ENCODE assay signal across 11 cellular contexts in genomic region chr5:66959668-66960067, GRCh38.
A peak's percentile ranks its signal among the peaks of the same experiment; 100 is the strongest.
DNase-seq lines count a peak whose midpoint lies in the region; ATAC-seq and TF ChIP-seq lines count a peak whose summit lies in the region.
"Had no signal": no experiment of that assay in that cellular context is flagged by ENCODE, and none has a peak within 500 bp of the region (broad histone marks: within the 10 kb centered on the region; RNA-seq: fewer than 3 reads in every experiment).

No MANE protein-coding gene starts in this region.

- peak overlapping the region; percentile 43 for H3K4me2 ChIP-seq in neural cell (ENCODE audit: low read length)

- H3K36me3 ChIP-seq in neural cell (ENCODE audit: insufficient read depth, low read length) = no peaks in the 10 kb centered on the region
- no peaks in the 10 kb centered on the region for H3K36me3 ChIP-seq in esophagus squamous epithelium

- no peak for TF ChIP-seq RAD21 in neural cell (conservative IDR thresholded peaks at IDR 0.05)

- H3F3A ChIP-seq in neural cell (ENCODE audit: insufficient read depth, low read length, poor library complexity, severe bottlenecking) = no peaks in the 10 kb centered on the region

- TF ChIP-seq CTCF in AG10803 (conservative IDR thresholded peaks at IDR 0.05; ENCODE audit: low read length) (no peak), neural cell (IDR thresholded peaks at IDR 0.05; ENCODE audit: poor library complexity, severe bottlenecking) (no peak), esophagus squamous epithelium (IDR thresholded peaks at IDR 0.05) (no peak)

- H3K9ac ChIP-seq in neural cell (ENCODE audit: low read length) = peak overlapping the region; percentile 41

- TF ChIP-seq EP300 in neural cell (conservative IDR thresholded peaks at IDR 0.05; ENCODE audit: poor library complexity, severe bottlenecking) = no peak

- H3K27ac ChIP-seq in neural cell (ENCODE audit: low read length) (peak overlapping the region; percentile 37), esophagus squamous epithelium (peak overlapping the region in 2 of 4 donors; percentile 54 to 64)

- no peaks in the 10 kb centered on the region for H3K9me2 ChIP-seq in neural cell (ENCODE audit: insufficient read depth, low read length)

- no peaks in the 10 kb centered on the region for H3K79me2 ChIP-seq in neural cell (replicated peaks; ENCODE audit: insufficient read depth, low read length)

- DNase-seq in AG10803 (ENCODE audit: low read depth) (peak; percentile 14), NCI-H69 (lab: John Stamatoyannopoulos, UW) (peak; percentile 65), fibroblast of gingiva (ENCODE audit: low read depth) (peak; percentile 36), SKM-1 treated with dmso at 0.1 percent for 144 hours (lab: John Stamatoyannopoulos, UW; ENCODE audit: unreplicated experiment) (no peak), esophagus squamous epithelium (lab: John Stamatoyannopoulos, UW) (no peak), head of caudate nucleus (no peak)
- DNase-seq: CD8-positive, alpha-beta memory T cell; NCI-H187 treated with DMSO at 0.1 percent for 48 hours had no signal

- H2AFZ ChIP-seq in neural cell (ENCODE audit: low read depth, low read length) = peak overlapping the region; percentile 48

- no peaks in the 10 kb centered on the region for H3K27me3 ChIP-seq in neural cell (ENCODE audit: insufficient read depth, low read depth, low read length)
- H3K27me3 ChIP-seq in esophagus squamous epithelium = no peaks in the 10 kb centered on the region

- intact Hi-C loops in esophagus squamous epithelium (cut with DNase I) = no loop called here
- intact Hi-C loops in head of caudate nucleus (cut with DNase I) = no loop called here

- ATAC-seq in HG03571 (IDR thresholded peaks at IDR 0.05; ENCODE audit: unreplicated experiment) = no peak

- no peaks in the 10 kb centered on the region for H4K20me1 ChIP-seq in neural cell (ENCODE audit: insufficient read depth)

- H3K9me3 ChIP-seq in neural cell (ENCODE audit: low read length) (no peaks in the 10 kb centered on the region), esophagus squamous epithelium (no peaks in the 10 kb centered on the region)

- no peak for TF ChIP-seq POLR2A in esophagus squamous epithelium (IDR thresholded peaks at IDR 0.05)

- 42 to 43% methylated on average over 2 of the region's 2 CpGs for WGBS in esophagus squamous epithelium, 2 donors

- peaks cover 0 to 35% (median 0%) of the 10 kb centered on the region in 3 donors for H3K4me1 ChIP-seq in esophagus squamous epithelium

- peak overlapping the region; percentile 68 for H3K4me3 ChIP-seq in AG10803 (ENCODE audit: low read length)
- peak overlapping the region; percentile 55 for H3K4me3 ChIP-seq in neural cell (ENCODE audit: low read length)
- peak overlapping the region in 2 of 4 donors; percentile 37 to 60 for H3K4me3 ChIP-seq in esophagus squamous epithelium
- H3K4me3 ChIP-seq: lung had no signal

TF ChIP-seq in neural cell, 6 proteins besides CTCF, POLR2A, EP300 and RAD21:
- TF ChIP-seq SMC3 (conservative IDR thresholded peaks at IDR 0.05; ENCODE audit: poor library complexity) = no peak
- no peak for TF ChIP-seq TAF1 (IDR thresholded peaks at IDR 0.05; ENCODE audit: low read depth)
- TF ChIP-seq MXI1 (conservative IDR thresholded peaks at IDR 0.05; ENCODE audit: poor library complexity, severe bottlenecking) = no peak
- TF ChIP-seq POLR2AphosphoS5 (IDR thresholded peaks at IDR 0.05) = no peak
- no peak for TF ChIP-seq EZH2 (IDR thresholded peaks at IDR 0.05; ENCODE audit: borderline replicate concordance, insufficient read depth, low read length, poor library complexity, severe bottlenecking)
- no peak for TF ChIP-seq REST (IDR thresholded peaks at IDR 0.05; ENCODE audit: borderline replicate concordance)

Comparison
In these comparisons a context has a peak if more than half of its experiments do, and no peak if none do; other contexts are left out.
1. DNase-seq: peak in AG10803 (single experiment), NCI-H69 (single experiment) and fibroblast of gingiva (single experiment); none in SKM-1 treated with dmso at 0.1 percent for 144 hours (single experiment), esophagus squamous epithelium (single experiment) and head of caudate nucleus (0 of 42).